ENCODE assay signal across 1 cellular context in genomic region chr16:88634141-88634993, GRCh38.
TF ChIP-seq lines count a peak whose summit lies in the region.

No MANE protein-coding gene starts in this region.

TF ChIP-seq in endothelial cell of umbilical vein, 7 proteins besides CTCF, POLR2A, EP300 and RAD21:
- TF ChIP-seq MAX (IDR thresholded peaks at IDR 0.05; ENCODE audit: insufficient read depth, insufficient read length) = no peak
- TF ChIP-seq EZH2 (IDR thresholded peaks at IDR 0.05; ENCODE audit: borderline replicate concordance, low read depth, low read length, severe bottlenecking) = no peak
- TF ChIP-seq POLR2AphosphoS5 (IDR thresholded peaks at IDR 0.05; ENCODE audit: insufficient read depth, low read depth, low read length) = peak; percentile 40
- TF ChIP-seq FOS (IDR thresholded peaks at IDR 0.05; ENCODE audit: borderline replicate concordance, insufficient read depth, low read length) = no peak
